In the genomic region with DNA sequence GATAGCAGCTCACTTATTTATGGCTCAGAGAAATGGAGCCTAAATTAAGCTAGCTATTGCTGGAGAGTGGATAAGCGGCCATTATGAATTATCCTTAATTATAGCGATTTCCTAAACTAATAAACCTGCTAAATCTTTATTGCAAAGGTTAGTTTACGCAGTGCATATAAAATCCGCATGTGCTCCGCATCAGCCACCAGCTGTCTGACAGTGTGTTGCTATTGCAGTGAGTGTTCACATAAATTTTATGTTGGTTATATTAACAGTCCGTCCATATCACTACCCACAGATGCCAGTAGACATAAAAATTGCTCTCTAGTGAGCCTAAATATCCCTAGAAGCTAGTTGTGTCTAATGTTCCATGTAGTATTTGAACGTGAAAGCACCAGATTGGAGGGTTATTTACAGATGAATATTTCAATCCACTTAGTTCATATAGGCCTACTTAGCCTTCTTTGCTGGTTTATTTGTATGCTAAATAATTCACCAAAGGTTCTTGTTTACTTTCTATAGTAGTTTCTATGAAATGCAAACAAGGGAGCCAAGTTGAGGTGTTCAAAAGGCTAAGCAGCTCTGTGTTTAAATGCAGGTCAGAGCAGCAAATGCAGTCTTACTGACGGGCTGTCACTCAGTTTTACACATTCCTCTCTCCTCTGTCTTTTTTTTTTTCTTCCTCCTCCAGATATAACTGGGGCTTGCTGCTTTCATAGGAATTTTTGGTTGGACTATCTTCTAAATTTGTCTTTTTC, we compare ENCODE assay signal across 18 cellular contexts.
DNase-seq lines count a peak whose midpoint lies in the region; ATAC-seq, FAIRE-seq and TF ChIP-seq lines count a peak whose summit lies in the region.
"Had no signal": no experiment of that assay in that cellular context is flagged by ENCODE, and none has a peak within 500 bp of the region (broad histone marks: within the 10 kb centered on the region; RNA-seq: fewer than 3 reads in every experiment).

No MANE protein-coding gene starts in this region.

- H3K36me3 ChIP-seq in HepG2 (replicated peaks in 1 of 2; ENCODE audit: control insufficient read depth in 1 of 2, insufficient read depth in 2 of 2, low read length in 2 of 2) (no peaks in the 10 kb centered on the region), right lobe of liver (no peaks in the 10 kb centered on the region)
- H3K36me3 ChIP-seq: BE2C had no signal

- no peak overlapping the region for H3K9ac ChIP-seq in HepG2 (ENCODE audit: insufficient read depth, low read depth, low read length)
- H3K9ac ChIP-seq: KMS-11 had no signal

- TF ChIP-seq RAD21 in HepG2 (CRISPR knock-in tag; IDR thresholded peaks at IDR 0.05) = no peak

- H4K20me1 ChIP-seq in HepG2 (ENCODE audit: insufficient read depth, low read length) = no peaks in the 10 kb centered on the region

- H3K27ac Mint-ChIP-seq in T-cell = no peak overlapping the region
- no peak overlapping the region for H3K27ac Mint-ChIP-seq in activated naive CD4-positive, alpha-beta T cell treated with anti-CD3 and anti-CD28 coated beads, Interleukin-2, amount 50 U/mL, for 72 hours
- H3K27ac Mint-ChIP-seq: CD4-positive, CD25-positive, alpha-beta regulatory T cell had no signal

- no peak overlapping the region for H2AFZ ChIP-seq in HepG2 (ENCODE audit: low read length)

- peak overlapping the region; percentile 19; the same call in 1 of the 2 replicates for H3K4me2 ChIP-seq in HepG2 (ENCODE audit: low read depth, low read length)
- H3K4me2 ChIP-seq: KMS-11 had no signal

- H3K27me3 ChIP-seq in HepG2 (ENCODE audit: control insufficient read depth in 1 of 2, insufficient read depth in 2 of 2, low read length in 2 of 2) = no peaks in the 10 kb centered on the region
- H3K27me3 ChIP-seq in right lobe of liver = no peaks in the 10 kb centered on the region
- H3K27me3 ChIP-seq: BE2C had no signal

- no peaks in the 10 kb centered on the region for H3K4me1 Mint-ChIP-seq in T-cell

- H3K4me3 ChIP-seq in HepG2 (replicated peaks in 1 of 3; ENCODE audit: insufficient read depth in 1 of 3, low read depth in 2 of 3, low read length in 3 of 3) = no peak overlapping the region
- no peak overlapping the region for H3K4me3 ChIP-seq in right lobe of liver
- no peak overlapping the region for H3K4me3 ChIP-seq in fibroblast of villous mesenchyme (ENCODE audit: low read depth, low read length)

- peak overlapping the region; percentile 23 for H3K27ac ChIP-seq in HepG2 (ENCODE audit: extremely low read length, insufficient read depth, low read length)
- H3K27ac ChIP-seq in right lobe of liver = no peak overlapping the region
- H3K27ac ChIP-seq: KMS-11 had no signal

- in situ Hi-C loops in HepG2 (cut with HindIII; ENCODE audit: extremely low pct_ligation_motif_present, low pct_unique_long_range_greater_than_20kb) = no loop called here

- POLR2A ChIA-PET in HepG2 (lab: Yijun Ruan, JAX) = interaction anchor here (2.3 kb wide), 1 partner anchor 13 kb away, joined by 7 read pairs; no protein-coding TSS in a partner anchor
- POLR2A ChIA-PET in T-cell (lab: Charles Lee) = no interaction called here

- TF ChIP-seq CTCF in HepG2 (CRISPR knock-in tag; IDR thresholded peaks at IDR 0.05) = no peak
- no peak for TF ChIP-seq CTCF in right lobe of liver (IDR thresholded peaks at IDR 0.05)
- TF ChIP-seq CTCF in fibroblast of villous mesenchyme (IDR thresholded peaks at IDR 0.05; ENCODE audit: insufficient read depth, low read depth, low read length) = no peak

- 79% methylated on average over 8 of the region's 8 CpGs for WGBS in HepG2 (ENCODE audit: low lambda C conversion rate)
- 92% methylated on average over 8 of the region's 8 CpGs for WGBS in right lobe of liver (ENCODE audit: insufficient coverage, low coverage, low lambda C conversion rate, missing lambda C conversion rate)

- CTCF ChIA-PET in HepG2 (lab: Yijun Ruan, JAX; ENCODE audit: low intra/inter-chr PET ratio, low total read pairs) (no interaction called here), T-cell (lab: Charles Lee) (no interaction called here)

- H3K9me3 ChIP-seq in HepG2 (ENCODE audit: low read length) (no peaks in the 10 kb centered on the region), right lobe of liver (no peaks in the 10 kb centered on the region)
- H3K9me3 ChIP-seq: BE2C had no signal

- H3K27me3 Mint-ChIP-seq in T-cell = no peaks in the 10 kb centered on the region
- H3K27me3 Mint-ChIP-seq: CD4-positive, CD25-positive, alpha-beta regulatory T cell had no signal

- peak in 1 of 2 experiments; percentile 38; a peak in 2 of 4 replicates for TF ChIP-seq EP300 in HepG2 (IDR thresholded peaks at IDR 0.05; ENCODE audit: low read depth in 2 of 2, low read length in 2 of 2)
- no peak for TF ChIP-seq EP300 in HepG2 (CRISPR knock-in tag; IDR thresholded peaks at IDR 0.05; ENCODE audit: borderline replicate concordance)

- no TSS peak for BruUV-seq in HepG2 (replicated peaks; lab: Mats Ljungman, UMichigan)

- no peak overlapping the region for H3K4me3 Mint-ChIP-seq in T-cell
- H3K4me3 Mint-ChIP-seq: CD4-positive, CD25-positive, alpha-beta regulatory T cell had no signal

- peaks cover 33% of the 10 kb centered on the region for H3K36me3 Mint-ChIP-seq in T-cell
- H3K36me3 Mint-ChIP-seq in activated naive CD4-positive, alpha-beta T cell treated with anti-CD3 and anti-CD28 coated beads, Interleukin-2, amount 50 U/mL, for 72 hours = no peaks in the 10 kb centered on the region

- intact Hi-C loops in HepG2 (cut with micrococcal nuclease; ENCODE audit: unreplicated experiment) = loop anchor here (10.0 kb wide), 1 partner anchor 107 kb away; no protein-coding TSS in a partner anchor
- intact Hi-C loops in right lobe of liver (cut with DNase I) = no loop called here

- FAIRE-seq in HepG2 (lab: Jason Lieb, UNC) = peak; percentile 8

- no peaks in the 10 kb centered on the region for H3K9me3 Mint-ChIP-seq in T-cell
- H3K9me3 Mint-ChIP-seq in activated naive CD4-positive, alpha-beta T cell treated with anti-CD3 and anti-CD28 coated beads, Interleukin-2, amount 50 U/mL, for 72 hours = no peaks in the 10 kb centered on the region
- H3K9me3 Mint-ChIP-seq: CD4-positive, CD25-positive, alpha-beta regulatory T cell had no signal

- no peaks in the 10 kb centered on the region for H3K79me2 ChIP-seq in HepG2 (ENCODE audit: insufficient read depth, low read length)

- peak; percentile 77 for ATAC-seq in HepG2
- ATAC-seq in right lobe of liver = no peak
- ATAC-seq in T-cell (replicated peaks in 1 of 4) = no peak
- no peak for ATAC-seq in activated naive CD4-positive, alpha-beta T cell treated with anti-CD3 and anti-CD28 coated beads, Interleukin-2, amount 50 U/mL, for 72 hours

- DNase-seq in DMS53 (lab: John Stamatoyannopoulos, UW) (peak; percentile 7), DMS53 treated with DMSO at 0.1 percent for 48 hours (lab: John Stamatoyannopoulos, UW; ENCODE audit: unreplicated experiment) (no peak), HepG2 (ENCODE audit: low spot score) (peak; percentile 41), right lobe of liver (no peak), fibroblast of villous mesenchyme (ENCODE audit: low read depth) (peak; percentile 51), T-cell (no peak), islet precursor cell (no peak)
- DNase-seq in activated naive CD4-positive, alpha-beta T cell treated with anti-CD3 and anti-CD28 coated beads, Interleukin-2, amount 50 U/mL, for 72 hours (ENCODE audit: low spot score in 2 of 2) = no peak
- DNase-seq: BE2C; CD4-positive, CD25-positive, alpha-beta regulatory T cell; DMS79 treated with DMSO at 0.1 percent for 48 hours; H7; NCI-H1048; NCI-H1694; NCI-H2081 treated with DMSO at 0.1 percent for 48 hours; NCI-H524; SW 1271 had no signal

- H3K4me1 ChIP-seq in HepG2 (ENCODE audit: insufficient read depth, low read length) (peaks cover 59% of the 10 kb centered on the region), right lobe of liver (peaks cover 0 to 13% (median 6%) of the 10 kb centered on the region in 4 donors)

- no peak for TF ChIP-seq POLR2A in HepG2 (IDR thresholded peaks at IDR 0.05; ENCODE audit: insufficient read depth in 1 of 2, low read depth in 2 of 2, low read length in 2 of 2)
- TF ChIP-seq POLR2A in right lobe of liver (IDR thresholded peaks at IDR 0.05) = no peak

TF ChIP-seq in HepG2, 621 proteins besides CTCF, POLR2A, EP300 and RAD21 (continues in another document):
- TF ChIP-seq NR2F2 (IDR thresholded peaks at IDR 0.05; ENCODE audit: borderline replicate concordance, low read depth) (peak; percentile 50; the same call in 1 of the 2 replicates), ELF3 (CRISPR knock-in tag; IDR thresholded peaks at IDR 0.05) (0 out of 2 replicates have a peak, but pooled peaks have one; percentile 11), ZFAT (CRISPR knock-in tag; conservative IDR thresholded peaks at IDR 0.05) (no peak), FOXP1 (IDR thresholded peaks at IDR 0.05) (no peak), FOXP1 (CRISPR knock-in tag; IDR thresholded peaks at IDR 0.05) (peak; percentile 54; the same call in 1 of the 2 replicates), SNAPC2 (CRISPR knock-in tag; IDR thresholded peaks at IDR 0.05) (peak; percentile 41; the same call in 1 of the 2 replicates), LCORL (IDR thresholded peaks at IDR 0.05) (no peak), LCORL (CRISPR knock-in tag; IDR thresholded peaks at IDR 0.05) (peak; percentile 28; the same call in 1 of the 2 replicates), CBX5 (CRISPR knock-in tag; IDR thresholded peaks at IDR 0.05; ENCODE audit: borderline replicate concordance) (no peak)
- TF ChIP-seq, protein P1, sequence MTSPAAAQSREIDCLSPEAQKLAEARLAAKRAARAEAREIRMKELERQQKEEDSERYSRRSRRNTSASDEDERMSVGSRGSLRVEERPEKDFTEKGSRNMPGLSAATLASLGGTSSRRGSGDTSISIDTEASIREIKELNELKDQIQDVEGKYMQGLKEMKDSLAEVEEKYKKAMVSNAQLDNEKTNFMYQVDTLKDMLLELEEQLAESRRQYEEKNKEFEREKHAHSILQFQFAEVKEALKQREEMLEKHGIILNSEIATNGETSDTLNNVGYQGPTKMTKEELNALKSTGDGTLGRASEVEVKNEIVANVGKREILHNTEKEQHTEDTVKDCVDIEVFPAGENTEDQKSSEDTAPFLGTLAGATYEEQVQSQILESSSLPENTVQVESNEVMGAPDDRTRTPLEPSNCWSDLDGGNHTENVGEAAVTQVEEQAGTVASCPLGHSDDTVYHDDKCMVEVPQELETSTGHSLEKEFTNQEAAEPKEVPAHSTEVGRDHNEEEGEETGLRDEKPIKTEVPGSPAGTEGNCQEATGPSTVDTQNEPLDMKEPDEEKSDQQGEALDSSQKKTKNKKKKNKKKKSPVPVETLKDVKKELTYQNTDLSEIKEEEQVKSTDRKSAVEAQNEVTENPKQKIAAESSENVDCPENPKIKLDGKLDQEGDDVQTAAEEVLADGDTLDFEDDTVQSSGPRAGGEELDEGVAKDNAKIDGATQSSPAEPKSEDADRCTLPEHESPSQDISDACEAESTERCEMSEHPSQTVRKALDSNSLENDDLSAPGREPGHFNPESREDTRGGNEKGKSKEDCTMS (CRISPR knock-in tag; conservative IDR thresholded peaks at IDR 0.05) = no peak

Comparison
In these comparisons a context has a peak if more than half of its experiments do, and no peak if none do; other contexts are left out.
1. DNase-seq: peak in DMS53 (single experiment), HepG2 (single experiment) and fibroblast of villous mesenchyme (single experiment); none in DMS53 treated with DMSO at 0.1 percent for 48 hours (single experiment), right lobe of liver (0 of 3), T-cell (0 of 34), activated naive CD4-positive, alpha-beta T cell treated with anti-CD3 and anti-CD28 coated beads, Interleukin-2, amount 50 U/mL, for 72 hours (0 of 2) and islet precursor cell (single experiment).